16 cellular contexts compared by ENCODE assay signal in the genomic region with DNA sequence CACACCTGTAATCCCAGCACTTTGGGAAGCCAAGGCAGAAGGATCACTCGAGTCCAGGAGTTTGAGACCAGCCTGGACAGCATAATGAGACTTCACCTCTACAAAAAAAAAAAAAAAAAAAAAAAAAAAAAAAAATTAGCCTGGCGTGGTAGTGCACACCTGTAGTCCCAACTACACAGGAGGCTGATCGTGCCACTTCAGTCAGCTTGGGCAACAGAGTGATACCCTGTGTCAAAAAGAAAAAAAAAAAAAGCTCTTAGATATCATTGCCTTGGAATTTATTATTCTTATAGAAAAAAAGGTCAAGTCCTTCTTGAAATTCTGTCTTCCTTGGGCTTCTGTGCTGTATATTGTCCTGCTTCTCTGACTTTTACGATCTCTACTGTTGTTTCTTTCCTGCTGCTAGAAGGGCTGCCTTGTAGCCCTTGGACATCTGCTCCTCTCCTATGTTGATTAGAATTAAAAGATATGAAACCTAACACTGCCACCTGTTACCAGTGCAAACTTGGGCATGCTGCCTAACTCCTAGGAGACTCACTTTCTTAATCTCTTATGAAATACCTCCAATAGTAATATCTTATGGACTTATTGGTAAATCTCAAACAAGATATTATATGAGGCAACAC. TPM values are rescaled to one million over a fixed set of nuclear protein-coding genes. Genes with fewer than 3 reads are reported as not detected.
DNase-seq lines count a peak whose midpoint lies in the region; ATAC-seq and TF ChIP-seq lines count a peak whose summit lies in the region.
"Had no signal": no experiment of that assay in that cellular context is flagged by ENCODE, and none has a peak within 500 bp of the region (broad histone marks: within the 10 kb centered on the region; RNA-seq: fewer than 3 reads in every experiment).

No MANE protein-coding gene starts in this region.

- no peaks in the 10 kb centered on the region; the same call in 1 of the 2 replicates for H3K4me1 ChIP-seq in SJCRH30
- H3K4me1 ChIP-seq in gastrocnemius medialis = peaks cover 55 to 64% of the 10 kb centered on the region in 2 donors

- H3K4me3 ChIP-seq in GM12865 (ENCODE audit: low read depth, low read length) (peak overlapping the region; percentile 97), SJCRH30 (no peak overlapping the region), gastrocnemius medialis (peak overlapping the region in 1 of 4 donors; percentile 7)
- H3K4me3 ChIP-seq: BLaER1 treated with 17β-estradiol and CSF1 and Interleukin-3, amounts not matched to agents 10 nM and 100 nM; heart right ventricle; right atrium auricular region had no signal

- DNase-seq in GM12865 (ENCODE audit: low read depth) (no peak), NCI-H2107 (lab: John Stamatoyannopoulos, UW) (peak; percentile 23), SJCRH30 (peak; percentile 18 to 63), gastrocnemius medialis (no peak), RWPE1 (ENCODE audit: low spot score) (no peak), GM10248 (ENCODE audit: extremely low spot score) (no peak), GM10266 (ENCODE audit: extremely low spot score) (no peak)
- DNase-seq: activated CD4-positive, alpha-beta T cell treated with anti-CD3 and anti-CD28 coated beads for 1 hour; heart right ventricle; left cardiac atrium; naive thymus-derived CD4-positive, alpha-beta T cell; NCI-H1436 treated with DMSO at 0.1 percent for 48 hours; stimulated activated CD4-positive, alpha-beta T cell treated with anti-CD3 and anti-CD28 coated beads, Interleukin-4, amount 100 ng/mL, for 1 hour had no signal

- H3K9me3 ChIP-seq in SJCRH30 (replicated peaks) (no peaks in the 10 kb centered on the region), gastrocnemius medialis (no peaks in the 10 kb centered on the region)
- H3K9me3 ChIP-seq: heart right ventricle, right atrium auricular region had no signal

- in situ Hi-C loops in gastrocnemius medialis (cut with MboI; ENCODE audit: low sequenced_read_pairs in 4 of 4) = loop anchor here in 1 of 4 donors (5.0 kb wide), 1 partner anchor 61 kb away; the partner anchor contains the start of gene RAB21

- TF ChIP-seq CTCF in GM12865 (IDR thresholded peaks at IDR 0.05; ENCODE audit: insufficient read depth, low read depth, low read length, missing control alignments) (no peak), gastrocnemius medialis (IDR thresholded peaks at IDR 0.05 in 4 of 5, conservative IDR thresholded peaks at IDR 0.05 in 1 of 5) (no peak), RWPE1 (conservative IDR thresholded peaks at IDR 0.05; ENCODE audit: low read depth) (no peak), GM10248 (IDR thresholded peaks at IDR 0.05; ENCODE audit: control extremely low read depth, extremely low read depth, low read depth, missing control alignments) (no peak), GM10266 (IDR thresholded peaks at IDR 0.05; ENCODE audit: control insufficient read depth, insufficient read depth, low read depth, missing control alignments) (no peak)

- no peak for TF ChIP-seq POLR2A in gastrocnemius medialis (IDR thresholded peaks at IDR 0.05)

- H3K27ac ChIP-seq in SJCRH30 (no peak overlapping the region), gastrocnemius medialis (peak overlapping the region; percentile 57 to 75 (median 63)), RWPE1 (no peak overlapping the region)
- H3K27ac ChIP-seq: BLaER1 treated with 17β-estradiol and CSF1 and Interleukin-3, amounts not matched to agents 10 nM and 100 nM; heart right ventricle; right atrium auricular region had no signal

- H3K27me3 ChIP-seq in SJCRH30 (no peaks in the 10 kb centered on the region), gastrocnemius medialis (no peaks in the 10 kb centered on the region)
- H3K27me3 ChIP-seq: BLaER1 treated with 17β-estradiol and CSF1 and Interleukin-3, amounts not matched to agents 10 nM and 100 nM; heart right ventricle; right atrium auricular region had no signal

- intact Hi-C loops in gastrocnemius medialis (cut with DNase I; ENCODE audit: low total_unique reads) = no loop called here

- H3K36me3 ChIP-seq in SJCRH30 (no peaks in the 10 kb centered on the region; the same call in 1 of the 2 replicates), gastrocnemius medialis (peaks cover 0 to 7% of the 10 kb centered on the region in 2 donors)

- ATAC-seq in gastrocnemius medialis (peak; percentile 63 to 80), GM19452 (IDR thresholded peaks at IDR 0.05; ENCODE audit: unreplicated experiment) (no peak)
- ATAC-seq: heart right ventricle; left cardiac atrium; naive thymus-derived CD4-positive, alpha-beta T cell had no signal

- POLR2A ChIA-PET in RWPE1 (lab: Yijun Ruan, JAX; ENCODE audit: low non-redundant PET) (no interaction called here), GM10248 (lab: Yijun Ruan, JAX) (no interaction called here)

- CTCF ChIA-PET in RWPE1 (lab: Yijun Ruan, JAX) (no interaction called here), GM10248 (lab: Yijun Ruan, JAX) (interaction anchor here (0.7 kb wide), 1 partner anchor 12 kb away, joined by 3 read pairs; no protein-coding TSS in a partner anchor)

RNA-seq across cellular contexts. Expression of gene TMEM19, which starts 5.7 kb away (rescaled TPM):
- 31.8 and 34.6 TPM in 2 replicates for total RNA-seq in SJCRH30 (2014; rRNA removed; shearing (Covaris generic))
- 10 to 100 TPM in 3 of 4 donors, 1 to 10 TPM in 1; 9.3 to 47.0 (median 21.4) TPM for total RNA-seq in gastrocnemius medialis

RNA-seq across cellular contexts. Expression of gene THAP2, which starts 27.5 kb away (rescaled TPM):
- 5.6 and 7.2 TPM in 2 replicates for total RNA-seq in SJCRH30 (2014; rRNA removed; shearing (Covaris generic))
- 1 to 10 TPM in 3 of 4 donors, under 1 TPM in 1; 0.93 to 6.6 (median 3.2) TPM for total RNA-seq in gastrocnemius medialis

RNA-seq across cellular contexts. Expression of gene ZFC3H1, which starts 28.0 kb away (rescaled TPM):
- total RNA-seq in SJCRH30 (2014; rRNA removed; shearing (Covaris generic)) = 15.4 and 24.5 TPM in 2 replicates
- 10 to 100 TPM in 2 of 4 donors, 1 to 10 TPM in 2; 6.5 to 26.4 (median 9.1) TPM for total RNA-seq in gastrocnemius medialis

Comparison
In these comparisons a context has a peak if more than half of its experiments do, and no peak if none do; other contexts are left out.
1. DNase-seq: peak in NCI-H2107 (single experiment) and SJCRH30 (2 of 2); none in GM12865 (single experiment), gastrocnemius medialis (0 of 2), RWPE1 (single experiment), GM10248 (single experiment) and GM10266 (single experiment).
2. H3K27ac ChIP-seq: peak in gastrocnemius medialis (4 of 4); none in SJCRH30 (single experiment) and RWPE1 (single experiment).